ENCODE assay signal across 13 cellular contexts in genomic region chr2:119683717-119684443, GRCh38. TPM values are rescaled to one million over a fixed set of nuclear protein-coding genes. Genes with fewer than 3 reads are reported as not detected.
DNase-seq lines count a peak whose midpoint lies in the region; ATAC-seq lines count a peak whose summit lies in the region.
"Had no signal": no experiment of that assay in that cellular context is flagged by ENCODE, and none has a peak within 500 bp of the region (broad histone marks: within the 10 kb centered on the region; RNA-seq: fewer than 3 reads in every experiment).

No MANE protein-coding gene starts in this region.

- no peak overlapping the region for H2BK5ac ChIP-seq in trophoblast cell (ENCODE audit: low read depth, low read length, poor library complexity)

- H3K36me3 ChIP-seq in endocrine pancreas (ENCODE audit: control insufficient read depth, insufficient read depth, low read length) (no peaks in the 10 kb centered on the region), trophoblast cell (ENCODE audit: control insufficient read depth in 1 of 2, insufficient read depth in 2 of 2, low read length in 2 of 2) (peaks cover 7 to 13% of the 10 kb centered on the region in 2 experiments)

- peak; percentile 27 for DNase-seq in ELR (ENCODE audit: low read depth)
- peak; percentile 76 for DNase-seq in NCI-H82 treated with DMSO at 0.1 percent for 48 hours (lab: John Stamatoyannopoulos, UW; ENCODE audit: unreplicated experiment)
- DNase-seq in trophoblast cell, result no peak
- DNase-seq in NCI-H2107 (lab: John Stamatoyannopoulos, UW), result no peak
- no peak for DNase-seq in SW480 (ENCODE audit: low spot score)
- DNase-seq: NCI-H2081 treated with DMSO at 0.1 percent for 48 hours had no signal

- H2AFZ ChIP-seq in trophoblast cell (ENCODE audit: insufficient read depth, low read length, poor library complexity), result no peak overlapping the region
- H2AFZ ChIP-seq: hepatocyte had no signal

- H4K8ac ChIP-seq in trophoblast cell (ENCODE audit: low read depth, low read length), result no peak overlapping the region

- WGBS in trophoblast cell (ENCODE audit: extremely low coverage, insufficient coverage, insufficient read length), result no CpG with 5 or more reads among the region's 22 CpGs

- H4K12ac ChIP-seq in trophoblast cell (ENCODE audit: low read depth, low read length), result no peak overlapping the region

- H3K79me1 ChIP-seq in trophoblast cell (ENCODE audit: low read length), result peaks cover 3% of the 10 kb centered on the region

- no peak overlapping the region for H3K27ac ChIP-seq in trophoblast cell (ENCODE audit: low read depth, low read length)
- H3K27ac ChIP-seq: hepatocyte, SK-N-MC, tibial nerve had no signal

- H3K9me3 ChIP-seq in endocrine pancreas (ENCODE audit: control insufficient read depth, low read length), result no peaks in the 10 kb centered on the region
- H3K9me3 ChIP-seq in trophoblast cell (ENCODE audit: insufficient read depth, low read depth, low read length), result peaks cover 4% of the 10 kb centered on the region
- H3K9me3 ChIP-seq: HAP-1, tibial nerve had no signal

- H3K14ac ChIP-seq in trophoblast cell (ENCODE audit: low read length), result no peak overlapping the region

- H3K9ac ChIP-seq in endocrine pancreas (ENCODE audit: control insufficient read depth, insufficient read depth, low read length) (peak overlapping the region; percentile 19), trophoblast cell (ENCODE audit: low read length) (no peak overlapping the region)

- H2BK12ac ChIP-seq in trophoblast cell (ENCODE audit: low read length), result no peak overlapping the region

- H2BK120ac ChIP-seq in trophoblast cell (ENCODE audit: insufficient read depth, low read length, poor library complexity), result no peak overlapping the region

- H4K91ac ChIP-seq in trophoblast cell (ENCODE audit: low read depth, low read length), result no peak overlapping the region

- H3K18ac ChIP-seq in trophoblast cell (ENCODE audit: low read length), result no peak overlapping the region

- no peak overlapping the region for H3K4ac ChIP-seq in trophoblast cell (ENCODE audit: low read depth, low read length)

- H3K23ac ChIP-seq in trophoblast cell (ENCODE audit: low read length), result no peak overlapping the region

- no peaks in the 10 kb centered on the region for H3K4me1 ChIP-seq in endocrine pancreas (ENCODE audit: control insufficient read depth, insufficient read depth, low read length)
- peaks cover 0 to 8% of the 10 kb centered on the region in 2 experiments for H3K4me1 ChIP-seq in trophoblast cell (ENCODE audit: control insufficient read depth in 1 of 2, insufficient read depth in 2 of 2, low read length in 2 of 2)
- H3K4me1 ChIP-seq: HAP-1 had no signal

- ATAC-seq in GM18517 (IDR thresholded peaks at IDR 0.05; ENCODE audit: unreplicated experiment) (no peak), HG03439 (IDR thresholded peaks at IDR 0.05; ENCODE audit: unreplicated experiment) (no peak)

- H3K4me3 ChIP-seq in endocrine pancreas (ENCODE audit: control insufficient read depth, insufficient read depth, low read length) (no peak overlapping the region), trophoblast cell (ENCODE audit: low read depth, low read length) (peak overlapping the region; percentile 16)
- H3K4me3 ChIP-seq: HAP-1, hepatocyte, SK-N-MC, tibial nerve had no signal

- peaks cover 2% of the 10 kb centered on the region for H3K79me2 ChIP-seq in trophoblast cell (ENCODE audit: control insufficient read depth, insufficient read depth, low read length, poor library complexity)

- H3K27me3 ChIP-seq in endocrine pancreas (ENCODE audit: control insufficient read depth, insufficient read depth, low read length), result no peaks in the 10 kb centered on the region
- H3K27me3 ChIP-seq in trophoblast cell (ENCODE audit: insufficient read depth, low read length), result no peaks in the 10 kb centered on the region
- H3K27me3 ChIP-seq: hepatocyte, tibial nerve had no signal

- no peak overlapping the region for H2AK5ac ChIP-seq in trophoblast cell (ENCODE audit: low read length)

- H3K4me2 ChIP-seq in trophoblast cell (ENCODE audit: low read length), result no peak overlapping the region
- H3K4me2 ChIP-seq: hepatocyte had no signal

RNA-seq across cellular contexts. Expression of gene TMEM177, which starts 4.9 kb away (rescaled TPM):
- 4.8 and 5.4 TPM in 2 replicates for polyA plus RNA-seq in trophoblast cell (2013)

Comparison
In these comparisons a context has a peak if more than half of its experiments do, and no peak if none do; other contexts are left out.
1. DNase-seq: peak in ELR (single experiment) and NCI-H82 treated with DMSO at 0.1 percent for 48 hours (single experiment); none in trophoblast cell (0 of 2), NCI-H2107 (single experiment) and SW480 (single experiment).